3 cellular contexts compared by ENCODE assay signal in genomic region chr14:72146241-72146640, GRCh38.
"Had no signal": no experiment of that assay in that cellular context is flagged by ENCODE, and none has a peak within 500 bp of the region (broad histone marks: within the 10 kb centered on the region; RNA-seq: fewer than 3 reads in every experiment).

No MANE protein-coding gene starts in this region.

- H3K4me3 ChIP-seq: GM12878 had no signal

- DNase-seq: GDM1, GF-D8 had no signal
